Comparison of ENCODE assay signal across 10 cellular contexts in genomic region chr7:54546081-54546985, GRCh38. TPM values are rescaled to one million over a fixed set of nuclear protein-coding genes. Genes with fewer than 3 reads are reported as not detected.
DNase-seq lines count a peak whose midpoint lies in the region; ATAC-seq and TF ChIP-seq lines count a peak whose summit lies in the region.
"Had no signal": no experiment of that assay in that cellular context is flagged by ENCODE, and none has a peak within 500 bp of the region (broad histone marks: within the 10 kb centered on the region; RNA-seq: fewer than 3 reads in every experiment).

No MANE protein-coding gene starts in this region.

- peak; percentile 63 for TF ChIP-seq CTCF in HEK293 (tag by site-specific recombination; IDR thresholded peaks at IDR 0.05)

- H3K4me3 Mint-ChIP-seq in activated CD8-positive, alpha-beta T cell treated with anti-CD3 and anti-CD28 coated beads, Interleukin-2, amount 10 ng/mL, durations not matched to agents 7 days and 5 days, result no peak overlapping the region
- H3K4me3 Mint-ChIP-seq in T-cell, result no peak overlapping the region
- H3K4me3 Mint-ChIP-seq: activated T-cell treated with anti-CD3 and anti-CD28 coated beads, Interleukin-2, amount 50 U/mL, for 4 hours had no signal

- peak; percentile 67 for DNase-seq in 8988T
- DNase-seq in activated CD8-positive, alpha-beta T cell treated with anti-CD3 and anti-CD28 coated beads, Interleukin-2, amount 10 ng/mL, durations not matched to agents 7 days and 5 days, result no peak
- DNase-seq in left lobe of liver (ENCODE audit: low spot score), result no peak
- no peak for DNase-seq in medulla oblongata (ENCODE audit: extremely low spot score)
- no peak for DNase-seq in T-cell
- DNase-seq: activated T-cell treated with anti-CD3 and anti-CD28 coated beads, Interleukin-2, amount 50 U/mL, for 4 hours had no signal

- H3K36me3 Mint-ChIP-seq in activated CD8-positive, alpha-beta T cell treated with anti-CD3 and anti-CD28 coated beads, Interleukin-2, amount 10 ng/mL, durations not matched to agents 7 days and 5 days (ENCODE audit: low read depth), result no peaks in the 10 kb centered on the region
- peaks cover 3% of the 10 kb centered on the region for H3K36me3 Mint-ChIP-seq in T-cell

- POLR2A ChIA-PET in HEK293 (lab: Yijun Ruan, JAX), result no interaction called here
- POLR2A ChIA-PET in activated CD8-positive, alpha-beta T cell treated with anti-CD3 and anti-CD28 coated beads, Interleukin-2, amount 10 ng/mL, durations not matched to agents 7 days and 5 days (lab: Charles Lee), result no interaction called here
- POLR2A ChIA-PET in T-cell (lab: Charles Lee), result no interaction called here

- peaks cover 34% of the 10 kb centered on the region for H3K27me3 Mint-ChIP-seq in activated CD8-positive, alpha-beta T cell treated with anti-CD3 and anti-CD28 coated beads, Interleukin-2, amount 10 ng/mL, durations not matched to agents 7 days and 5 days (ENCODE audit: low read depth)
- peaks cover 40% of the 10 kb centered on the region in 2 donors for H3K27me3 Mint-ChIP-seq in T-cell

- H3K4me1 Mint-ChIP-seq in activated CD8-positive, alpha-beta T cell treated with anti-CD3 and anti-CD28 coated beads, Interleukin-2, amount 10 ng/mL, durations not matched to agents 7 days and 5 days (ENCODE audit: low read depth), result no peaks in the 10 kb centered on the region
- H3K4me1 Mint-ChIP-seq in T-cell, result no peaks in the 10 kb centered on the region

- CTCF ChIA-PET in HEK293 (lab: Yijun Ruan, JAX), result no interaction called here
- CTCF ChIA-PET in activated CD8-positive, alpha-beta T cell treated with anti-CD3 and anti-CD28 coated beads, Interleukin-2, amount 10 ng/mL, durations not matched to agents 7 days and 5 days (lab: Charles Lee), result no interaction called here
- CTCF ChIA-PET in T-cell (lab: Charles Lee), result no interaction called here

- peak overlapping the region; percentile 38 for H3K4me3 ChIP-seq in HEK293 (ENCODE audit: low read depth, low read length)

- H3K27ac ChIP-seq in HEK293 (ENCODE audit: extremely low read depth, low read depth, low read length), result no peak overlapping the region

- H3K27ac Mint-ChIP-seq in activated CD8-positive, alpha-beta T cell treated with anti-CD3 and anti-CD28 coated beads, Interleukin-2, amount 10 ng/mL, durations not matched to agents 7 days and 5 days, result no peak overlapping the region
- no peak overlapping the region for H3K27ac Mint-ChIP-seq in T-cell

- peak; percentile 49 for ATAC-seq in activated CD8-positive, alpha-beta T cell treated with anti-CD3 and anti-CD28 coated beads, Interleukin-2, amount 10 ng/mL, durations not matched to agents 7 days and 5 days
- ATAC-seq in left lobe of liver, result peak; percentile 10
- no peak for ATAC-seq in T-cell (replicated peaks in 1 of 4)
- no peak for ATAC-seq in GM19455 (IDR thresholded peaks at IDR 0.05; ENCODE audit: unreplicated experiment)
- ATAC-seq in HG03442 (IDR thresholded peaks at IDR 0.05; ENCODE audit: unreplicated experiment), result no peak

- H3K9me3 ChIP-seq in HEK293 (ENCODE audit: control insufficient read depth, insufficient read depth, low read depth, low read length), result no peaks in the 10 kb centered on the region

- H3K9me3 Mint-ChIP-seq in activated CD8-positive, alpha-beta T cell treated with anti-CD3 and anti-CD28 coated beads, Interleukin-2, amount 10 ng/mL, durations not matched to agents 7 days and 5 days (ENCODE audit: insufficient read depth), result no peaks in the 10 kb centered on the region
- peaks cover 3 to 12% (median 6%) of the 10 kb centered on the region in 3 donors for H3K9me3 Mint-ChIP-seq in T-cell

- H3K36me3 ChIP-seq in HEK293 (ENCODE audit: control insufficient read depth in 2 of 2, insufficient read depth in 1 of 2, low read length in 2 of 2), result no peaks in the 10 kb centered on the region

- no peaks in the 10 kb centered on the region for H3K4me1 ChIP-seq in HEK293 (ENCODE audit: control insufficient read depth, insufficient read depth, low read length)

TF ChIP-seq in HEK293, 187 proteins besides CTCF, POLR2A, EP300 and RAD21 (continues in another document):
- TF ChIP-seq HIC1 (tag by site-specific recombination; IDR thresholded peaks at IDR 0.05) (peak; percentile 21; the same call in 1 of the 2 replicates), ZNF366 (tag by site-specific recombination; conservative IDR thresholded peaks at IDR 0.05) (peak; percentile 87), REST (tag by site-specific recombination; IDR thresholded peaks at IDR 0.05) (0 out of 2 replicates have a peak, but pooled peaks have one; percentile 13), SP3 (tag by site-specific recombination; IDR thresholded peaks at IDR 0.05) (peak; percentile 33), SP2 (tag by site-specific recombination; IDR thresholded peaks at IDR 0.05) (0 out of 2 replicates have a peak, but pooled peaks have one; percentile 32), ZBTB17 (tag by site-specific recombination; IDR thresholded peaks at IDR 0.05) (peak; percentile 49), EGR2 (tag by site-specific recombination; IDR thresholded peaks at IDR 0.05; ENCODE audit: low read depth) (no peak), ZNF398 (tag by site-specific recombination; IDR thresholded peaks at IDR 0.05) (peak; percentile 69), ZNF202 (tag by site-specific recombination; IDR thresholded peaks at IDR 0.05; ENCODE audit: borderline replicate concordance) (peak; percentile 62; the same call in 1 of the 2 replicates), ZBTB20 (tag by site-specific recombination; IDR thresholded peaks at IDR 0.05) (peak; percentile 65), ZNF341 (tag by site-specific recombination; IDR thresholded peaks at IDR 0.05; ENCODE audit: low read depth) (peak; percentile 57), ZNF169 (tag by site-specific recombination; IDR thresholded peaks at IDR 0.05) (no peak), ZNF354C (tag by site-specific recombination; IDR thresholded peaks at IDR 0.05; ENCODE audit: borderline replicate concordance, low read depth) (no peak)

RNA-seq across cellular contexts. Expression of gene VSTM2A, which starts 4.2 kb away (rescaled TPM):
- not detected for total RNA-seq in activated CD8-positive, alpha-beta T cell treated with anti-CD3 and anti-CD28 coated beads, Interleukin-2, amount 10 ng/mL, durations not matched to agents 7 days and 5 days
- total RNA-seq in left lobe of liver (not detected), T-cell (not detected)
- total RNA-seq: activated T-cell treated with anti-CD3 and anti-CD28 coated beads, Interleukin-2, amount 50 U/mL, for 4 hours; liver had no signal

Comparison
In these comparisons a context has a peak if more than half of its experiments do, and no peak if none do; other contexts are left out.
1. ATAC-seq: peak in activated CD8-positive, alpha-beta T cell treated with anti-CD3 and anti-CD28 coated beads, Interleukin-2, amount 10 ng/mL, durations not matched to agents 7 days and 5 days (single experiment) and left lobe of liver (single experiment); none in T-cell (0 of 4), GM19455 (single experiment) and HG03442 (single experiment).